18 cellular contexts compared by ENCODE assay signal in the genomic region with DNA sequence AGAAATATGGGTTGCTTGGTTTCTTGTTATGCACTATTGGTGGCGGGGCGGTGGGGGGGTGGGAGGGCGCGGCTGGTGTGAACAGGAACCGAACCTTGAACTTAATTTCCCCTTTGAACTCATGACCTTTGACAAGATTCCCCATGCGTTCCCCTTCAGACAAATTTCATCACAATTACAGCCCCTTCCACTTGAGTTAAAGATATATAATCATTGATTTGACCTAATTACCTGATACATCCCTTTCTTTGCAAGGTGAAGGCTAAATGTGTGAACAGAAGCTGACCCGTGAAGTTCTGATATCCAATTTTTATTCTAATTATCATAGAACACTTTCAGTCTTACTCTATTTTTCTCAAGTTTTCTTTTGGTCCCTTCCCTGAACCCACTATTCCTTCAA.
"Had no signal": no experiment of that assay in that cellular context is flagged by ENCODE, and none has a peak within 500 bp of the region (broad histone marks: within the 10 kb centered on the region; RNA-seq: fewer than 3 reads in every experiment).

No MANE protein-coding gene starts in this region.

- H3K4me3 Mint-ChIP-seq: activated CD4-positive, alpha-beta memory T cell treated with anti-CD3 and anti-CD28 coated beads, Interleukin-2, amount 10 ng/mL, durations not matched to agents 7 days and 5 days; activated CD4-positive, alpha-beta T cell treated with anti-CD3 and anti-CD28 coated beads, Interleukin-2, amount 10 ng/mL, durations not matched to agents 7 days and 5 days; activated naive CD8-positive, alpha-beta T cell treated with anti-CD3 and anti-CD28 coated beads, Interleukin-2, amount 10 ng/mL, durations not matched to agents 7 days and 5 days had no signal

- H3K27ac Mint-ChIP-seq: activated CD4-positive, alpha-beta memory T cell treated with anti-CD3 and anti-CD28 coated beads, Interleukin-2, amount 10 ng/mL, durations not matched to agents 7 days and 5 days; activated CD4-positive, alpha-beta T cell treated with anti-CD3 and anti-CD28 coated beads, Interleukin-2, amount 10 ng/mL, durations not matched to agents 7 days and 5 days; activated naive CD8-positive, alpha-beta T cell treated with anti-CD3 and anti-CD28 coated beads, Interleukin-2, amount 10 ng/mL, durations not matched to agents 7 days and 5 days had no signal

- H3K27ac ChIP-seq: adrenal gland, VCaP had no signal

- H3K4me3 ChIP-seq: adrenal gland had no signal

- H3K9me3 ChIP-seq: adrenal gland had no signal

- H3K36me3 ChIP-seq: adrenal gland had no signal

- H3K4me1 Mint-ChIP-seq: activated CD4-positive, alpha-beta T cell treated with anti-CD3 and anti-CD28 coated beads, Interleukin-2, amount 10 ng/mL, durations not matched to agents 7 days and 5 days had no signal

- DNase-seq: activated CD4-positive, alpha-beta memory T cell treated with anti-CD3 and anti-CD28 coated beads, Interleukin-2, amount 10 ng/mL, durations not matched to agents 7 days and 5 days; activated CD4-positive, alpha-beta T cell treated with anti-CD3 and anti-CD28 coated beads, Interleukin-2, amount 10 ng/mL, durations not matched to agents 7 days and 5 days; activated CD4-positive, CD25-positive, alpha-beta regulatory T cell; activated naive CD4-positive, alpha-beta T cell treated with anti-CD3 and anti-CD28 coated beads, Interleukin-2, amount 50 U/mL, for 16 hours; activated naive CD8-positive, alpha-beta T cell treated with anti-CD3 and anti-CD28 coated beads, Interleukin-2, amount 10 ng/mL, durations not matched to agents 7 days and 5 days; adrenal gland; anterior cingulate cortex; KBM-7; NCI-H1105; NCI-H1436; NCI-H187; NCI-H2081; NCI-H510A treated with DMSO at 0.1 percent for 48 hours; NCI-H69; SIG-M5; T-helper 2 cell; T1000 had no signal

- H3K9me3 Mint-ChIP-seq: activated CD4-positive, alpha-beta memory T cell treated with anti-CD3 and anti-CD28 coated beads, Interleukin-2, amount 10 ng/mL, durations not matched to agents 7 days and 5 days; activated CD4-positive, alpha-beta T cell treated with anti-CD3 and anti-CD28 coated beads, Interleukin-2, amount 10 ng/mL, durations not matched to agents 7 days and 5 days; activated naive CD8-positive, alpha-beta T cell treated with anti-CD3 and anti-CD28 coated beads, Interleukin-2, amount 10 ng/mL, durations not matched to agents 7 days and 5 days had no signal

- H3K27me3 ChIP-seq: adrenal gland had no signal

- H3K27me3 Mint-ChIP-seq: activated CD4-positive, alpha-beta memory T cell treated with anti-CD3 and anti-CD28 coated beads, Interleukin-2, amount 10 ng/mL, durations not matched to agents 7 days and 5 days; activated CD4-positive, alpha-beta T cell treated with anti-CD3 and anti-CD28 coated beads, Interleukin-2, amount 10 ng/mL, durations not matched to agents 7 days and 5 days; activated naive CD8-positive, alpha-beta T cell treated with anti-CD3 and anti-CD28 coated beads, Interleukin-2, amount 10 ng/mL, durations not matched to agents 7 days and 5 days had no signal
